In the genomic region with DNA sequence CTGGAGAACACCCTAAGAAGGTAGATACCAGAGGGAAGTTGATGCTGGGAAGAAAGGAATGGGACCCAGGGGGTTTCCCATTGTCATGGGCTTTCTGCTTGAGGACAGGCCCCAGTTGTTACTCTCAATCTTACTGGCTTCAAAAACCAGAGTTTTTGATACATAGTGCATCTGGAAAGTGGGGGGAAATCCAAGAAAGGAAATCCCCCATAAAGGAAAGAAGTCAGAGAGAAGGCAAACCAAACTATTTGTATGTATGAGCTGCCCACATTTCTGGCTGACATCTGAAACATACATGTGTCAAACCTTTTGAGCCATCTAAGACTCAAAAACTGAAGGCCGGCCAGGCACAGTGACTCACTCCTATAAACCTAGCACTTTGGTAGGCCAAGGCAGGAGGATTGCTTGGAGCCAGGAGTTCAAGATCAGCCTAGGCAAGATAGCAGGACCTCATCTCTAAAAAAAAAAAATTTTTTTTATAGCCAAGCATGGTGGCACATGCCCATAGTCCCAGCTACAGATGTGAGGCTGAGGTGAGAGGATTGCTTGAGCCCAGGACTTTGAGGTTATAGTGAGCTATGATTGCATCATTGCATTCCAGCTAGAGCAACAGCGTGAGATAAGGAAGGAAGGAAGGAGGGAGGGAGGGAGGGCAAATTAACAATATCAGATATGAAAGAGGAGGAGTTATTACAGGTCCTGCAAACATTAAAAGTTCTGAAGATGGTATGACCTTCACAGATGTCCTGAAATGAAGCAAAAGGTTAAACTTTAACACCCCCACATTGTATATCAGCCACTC, we compare ENCODE assay signal across 8 cellular contexts. TPM values are rescaled to one million over a fixed set of nuclear protein-coding genes. Genes with fewer than 3 reads are reported as not detected.
A peak's percentile ranks its signal among the peaks of the same experiment; 100 is the strongest.
DNase-seq lines count a peak whose midpoint lies in the region; ATAC-seq and TF ChIP-seq lines count a peak whose summit lies in the region.

No MANE protein-coding gene starts in this region.

- H3K36me3 ChIP-seq in CD8-positive, alpha-beta memory T cell (ENCODE audit: insufficient read depth, low read length) = no peaks in the 10 kb centered on the region
- H3K36me3 ChIP-seq in left ventricle myocardium inferior (no peaks in the 10 kb centered on the region), tibial artery (no peaks in the 10 kb centered on the region)

- no peak overlapping the region for H3K4me3 ChIP-seq in CD8-positive, alpha-beta memory T cell (ENCODE audit: low read length)
- H3K4me3 ChIP-seq in left ventricle myocardium inferior = no peak overlapping the region
- H3K4me3 ChIP-seq in tibial artery = no peak overlapping the region

- intact Hi-C loops in left ventricle myocardium inferior (cut with micrococcal nuclease) (no loop called here), tibial artery (cut with DNase I; ENCODE audit: low total_unique reads) (loop anchor here (10.0 kb wide), 1 partner anchor 189 kb away; a partner anchor contains a TSS)

- H3K4me3 Mint-ChIP-seq in CD8-positive, alpha-beta memory T cell = no peak overlapping the region
- no peak overlapping the region for H3K4me3 Mint-ChIP-seq in activated naive CD8-positive, alpha-beta T cell treated with anti-CD3 and anti-CD28 coated beads, Interleukin-2, amount 50 U/mL, for 24 hours

- ATAC-seq in GM19328 (IDR thresholded peaks at IDR 0.05; ENCODE audit: unreplicated experiment) = peak; percentile 62
- ATAC-seq in HG03196 (IDR thresholded peaks at IDR 0.05; ENCODE audit: unreplicated experiment) = peak; percentile 79
- ATAC-seq in activated naive CD8-positive, alpha-beta T cell treated with anti-CD3 and anti-CD28 coated beads, Interleukin-2, amount 50 U/mL, for 24 hours = peak; percentile 99

- POLR2A ChIA-PET in CD8-positive, alpha-beta memory T cell (lab: Charles Lee) = no interaction called here

- peak overlapping the region in 1 of 8 donors; percentile 22 for H3K27ac Mint-ChIP-seq in CD8-positive, alpha-beta memory T cell
- peak overlapping the region; percentile 79 for H3K27ac Mint-ChIP-seq in activated naive CD8-positive, alpha-beta T cell treated with anti-CD3 and anti-CD28 coated beads, Interleukin-2, amount 50 U/mL, for 24 hours

- H3K27me3 ChIP-seq in CD8-positive, alpha-beta memory T cell (ENCODE audit: insufficient read depth, low read length, poor library complexity, severe bottlenecking) = no peaks in the 10 kb centered on the region
- H3K27me3 ChIP-seq in left ventricle myocardium inferior (ENCODE audit: low read depth) (no peaks in the 10 kb centered on the region), tibial artery (no peaks in the 10 kb centered on the region)

- peak overlapping the region; percentile 4 for H3K27ac ChIP-seq in CD8-positive, alpha-beta memory T cell (ENCODE audit: low read depth, low read length)
- H3K27ac ChIP-seq in left ventricle myocardium inferior (replicated peaks) (no peak overlapping the region), tibial artery (no peak overlapping the region)

- no peaks in the 10 kb centered on the region for H3K36me3 Mint-ChIP-seq in CD8-positive, alpha-beta memory T cell
- H3K36me3 Mint-ChIP-seq in activated naive CD8-positive, alpha-beta T cell treated with anti-CD3 and anti-CD28 coated beads, Interleukin-2, amount 50 U/mL, for 24 hours (ENCODE audit: low read depth) = no peaks in the 10 kb centered on the region

- no peak for TF ChIP-seq CTCF in left ventricle myocardium inferior (IDR thresholded peaks at IDR 0.05; ENCODE audit: borderline replicate concordance)
- TF ChIP-seq CTCF in tibial artery (IDR thresholded peaks at IDR 0.05) = no peak

- CTCF ChIA-PET in CD8-positive, alpha-beta memory T cell (lab: Charles Lee) = interaction anchor here (1.0 to 2.3 kb wide), 2 partner anchors 14 to 153 kb away, joined by 3 to 7 read pairs; a partner anchor contains a TSS

- no peak for DNase-seq in CD8-positive, alpha-beta memory T cell
- peak; percentile 46 for DNase-seq in activated naive CD8-positive, alpha-beta T cell treated with anti-CD3 and anti-CD28 coated beads, Interleukin-2, amount 50 U/mL, for 24 hours
- DNase-seq in NCI-H2227 (lab: John Stamatoyannopoulos, UW; ENCODE audit: unreplicated experiment) = no peak
- DNase-seq in kidney tubule cell (ENCODE audit: low spot score) = no peak
- no peak for DNase-seq in left ventricle myocardium inferior
- DNase-seq in tibial artery = no peak

- H3K27me3 Mint-ChIP-seq in CD8-positive, alpha-beta memory T cell = no peaks in the 10 kb centered on the region
- H3K27me3 Mint-ChIP-seq in activated naive CD8-positive, alpha-beta T cell treated with anti-CD3 and anti-CD28 coated beads, Interleukin-2, amount 50 U/mL, for 24 hours = no peaks in the 10 kb centered on the region

- H3K9me3 ChIP-seq in CD8-positive, alpha-beta memory T cell (ENCODE audit: low read length) = no peaks in the 10 kb centered on the region
- H3K9me3 ChIP-seq in left ventricle myocardium inferior (replicated peaks) (no peaks in the 10 kb centered on the region), tibial artery (no peaks in the 10 kb centered on the region)

- peaks cover 0 to 1% (median 0%) of the 10 kb centered on the region in 3 donors for H3K4me1 Mint-ChIP-seq in CD8-positive, alpha-beta memory T cell
- peaks cover 26% of the 10 kb centered on the region for H3K4me1 Mint-ChIP-seq in activated naive CD8-positive, alpha-beta T cell treated with anti-CD3 and anti-CD28 coated beads, Interleukin-2, amount 50 U/mL, for 24 hours

- H3K4me1 ChIP-seq in CD8-positive, alpha-beta memory T cell (ENCODE audit: insufficient read depth, low read length) = no peaks in the 10 kb centered on the region
- H3K4me1 ChIP-seq in left ventricle myocardium inferior = no peaks in the 10 kb centered on the region
- H3K4me1 ChIP-seq in tibial artery = no peaks in the 10 kb centered on the region

- H3K9me3 Mint-ChIP-seq in CD8-positive, alpha-beta memory T cell = no peaks in the 10 kb centered on the region
- H3K9me3 Mint-ChIP-seq in activated naive CD8-positive, alpha-beta T cell treated with anti-CD3 and anti-CD28 coated beads, Interleukin-2, amount 50 U/mL, for 24 hours = no peaks in the 10 kb centered on the region

RNA-seq across cellular contexts. Expression of a gene that starts 6.7 kb away (rescaled TPM):
- 10 to 100 TPM; 75.9 to 81.6 TPM for total RNA-seq in CD8-positive, alpha-beta memory T cell
- 68.9 TPM for polyA plus RNA-seq in CD8-positive, alpha-beta memory T cell
- 76.5 TPM for total RNA-seq in left ventricle myocardium inferior

RNA-seq across cellular contexts. Expression of a gene that starts 22.5 kb away (rescaled TPM):
- 10 to 100 TPM; 26.8 to 30.1 TPM for total RNA-seq in CD8-positive, alpha-beta memory T cell
- polyA plus RNA-seq in CD8-positive, alpha-beta memory T cell = 52.6 TPM
- 44.8 TPM for total RNA-seq in left ventricle myocardium inferior
